Comparison of ENCODE assay signal across 25 cellular contexts in the genomic region with DNA sequence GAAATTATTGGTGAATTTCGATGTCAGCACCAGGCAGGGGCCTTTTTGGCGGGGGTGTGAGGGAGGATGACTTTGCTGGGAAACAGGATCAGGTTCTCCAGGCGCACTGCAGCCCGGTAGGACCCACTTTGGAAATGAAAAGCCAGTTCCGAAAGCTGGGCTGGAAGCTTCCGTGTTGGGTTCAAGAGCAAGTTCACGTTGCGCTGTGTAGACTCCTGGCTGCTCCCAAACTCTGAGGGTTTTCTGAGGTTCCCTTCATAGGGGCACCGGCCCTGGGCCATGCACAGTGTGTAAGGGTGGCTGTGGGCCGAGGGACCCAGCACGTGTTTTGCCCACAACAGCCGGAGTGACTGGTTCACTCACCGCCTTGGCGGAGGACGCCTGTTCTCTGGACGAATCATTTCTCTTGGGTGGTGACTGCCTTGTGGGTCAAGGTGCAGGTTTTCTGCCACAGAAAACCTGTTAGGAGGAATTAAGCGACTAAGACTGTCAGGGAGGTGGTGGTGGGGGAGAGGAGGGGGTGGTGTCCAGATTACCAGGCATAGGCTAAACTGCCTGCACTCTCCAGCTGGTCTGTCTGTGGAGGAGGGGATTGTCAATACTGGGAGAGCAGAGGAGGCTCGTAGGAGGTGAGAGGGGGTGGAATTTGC. TPM values are rescaled to one million over a fixed set of nuclear protein-coding genes. Genes with fewer than 3 reads are reported as not detected.
A peak's percentile ranks its signal among the peaks of the same experiment; 100 is the strongest.
DNase-seq lines count a peak whose midpoint lies in the region; ATAC-seq and TF ChIP-seq lines count a peak whose summit lies in the region.
"Had no signal": no experiment of that assay in that cellular context is flagged by ENCODE, and none has a peak within 500 bp of the region (broad histone marks: within the 10 kb centered on the region; RNA-seq: fewer than 3 reads in every experiment).

No MANE protein-coding gene starts in this region.

- no peak overlapping the region for H3K9ac ChIP-seq in HUES64 (ENCODE audit: low read depth, low read length)

- H3K36me3 Mint-ChIP-seq in stimulated activated naive B cell treated with anti-CD40 and anti-IgM and Interleukin-4, amounts not matched to agents 10 μg/mL and 1 μg/mL and 100 μg/mL, for 72 hours: no peaks in the 10 kb centered on the region
- H3K36me3 Mint-ChIP-seq: activated naive CD8-positive, alpha-beta T cell treated with anti-CD3 and anti-CD28 coated beads for 36 hours; mesothelial cell of epicardium had no signal

- H3K36me3 ChIP-seq in HUES64 (ENCODE audit: insufficient read depth, low read length): no peaks in the 10 kb centered on the region
- H3K36me3 ChIP-seq: esophagus squamous epithelium, gastrocnemius medialis had no signal

- H3K27me3 ChIP-seq in HUES64 (ENCODE audit: insufficient read depth, low read length): peaks cover 95% of the 10 kb centered on the region

- peak overlapping the region; percentile 20; the same call in 1 of the 2 replicates for H3K4me3 ChIP-seq in HUES64 (ENCODE audit: low read length)

- ATAC-seq in stimulated activated naive B cell treated with anti-CD40 and anti-IgM and Interleukin-4, amounts not matched to agents 10 μg/mL and 1 μg/mL and 100 μg/mL, for 72 hours (replicated peaks): no peak
- ATAC-seq: naive thymus-derived CD8-positive, alpha-beta T cell; Right ventricle myocardium inferior had no signal

- peak; percentile 65 for DNase-seq in NCI-H82 (lab: John Stamatoyannopoulos, UW)
- DNase-seq in NCI-H82 treated with DMSO at 0.1 percent for 48 hours (lab: John Stamatoyannopoulos, UW; ENCODE audit: unreplicated experiment): no peak
- peak; percentile 62 for DNase-seq in iPS-NIHi7 (ENCODE audit: extremely low spot score)
- DNase-seq in stimulated activated naive B cell treated with anti-CD40 and anti-IgM and Interleukin-4, amounts not matched to agents 10 μg/mL and 1 μg/mL and 100 μg/mL, for 72 hours: no peak
- DNase-seq in NCI-H526 (lab: John Stamatoyannopoulos, UW): no peak
- no peak for DNase-seq in middle frontal gyrus (ENCODE audit: extremely low spot score, low spot score)
- DNase-seq in GM13976 (ENCODE audit: low spot score): no peak
- DNase-seq: activated CD8-positive, alpha-beta memory T cell treated with anti-CD3 and anti-CD28 coated beads, Interleukin-2, amount 50 U/mL, for 4 hours; activated naive CD8-positive, alpha-beta T cell treated with anti-CD3 and anti-CD28 coated beads for 36 hours; cortex of kidney; esophagus squamous epithelium; gastrocnemius medialis; islet precursor cell; NCI-H1417 treated with DMSO at 0.1 percent for 48 hours; NCI-H345; NCI-H774; substantia nigra; T-helper 9 cell had no signal

- 2% methylated on average over 18 of the region's 18 CpGs for WGBS in HUES64

- H3K4me3 Mint-ChIP-seq in stimulated activated naive B cell treated with anti-CD40 and anti-IgM and Interleukin-4, amounts not matched to agents 10 μg/mL and 1 μg/mL and 100 μg/mL, for 72 hours: no peak overlapping the region
- H3K4me3 Mint-ChIP-seq: activated naive CD8-positive, alpha-beta T cell treated with anti-CD3 and anti-CD28 coated beads for 36 hours; mesothelial cell of epicardium had no signal

- H3K27me3 Mint-ChIP-seq in stimulated activated naive B cell treated with anti-CD40 and anti-IgM and Interleukin-4, amounts not matched to agents 10 μg/mL and 1 μg/mL and 100 μg/mL, for 72 hours: peaks cover 66 to 88% of the 10 kb centered on the region in 2 donors

- peaks cover 14 to 18% of the 10 kb centered on the region in 2 donors for H3K4me1 Mint-ChIP-seq in stimulated activated naive B cell treated with anti-CD40 and anti-IgM and Interleukin-4, amounts not matched to agents 10 μg/mL and 1 μg/mL and 100 μg/mL, for 72 hours

- peak overlapping the region; percentile 44 for H3K27ac Mint-ChIP-seq in stimulated activated naive B cell treated with anti-CD40 and anti-IgM and Interleukin-4, amounts not matched to agents 10 μg/mL and 1 μg/mL and 100 μg/mL, for 72 hours
- H3K27ac Mint-ChIP-seq: activated naive CD8-positive, alpha-beta T cell treated with anti-CD3 and anti-CD28 coated beads for 36 hours; activated T-helper 2 cell treated with anti-CD3 and anti-CD28 coated beads, Interferon-gamma antibody, Interleukin-2, Interleukin-4, amounts not matched to agents 10 μg/mL and 5 μg/mL and 100 μg/mL, durations not matched to agents 14 hours and 24 hours and 36 hours; mesothelial cell of epicardium had no signal

- in situ Hi-C loops in GM13976 (cut with MboI; ENCODE audit: low sequenced_read_pairs, unreplicated experiment): no loop called here

- no peak for TF ChIP-seq CTCF in GM13976 (IDR thresholded peaks at IDR 0.05; ENCODE audit: borderline replicate concordance, control extremely low read depth, extremely low read depth, insufficient read depth, missing control alignments)

- H3K4me1 ChIP-seq in HUES64 (ENCODE audit: insufficient read depth, low read length): peaks cover 17% of the 10 kb centered on the region
- H3K4me1 ChIP-seq: gastrocnemius medialis had no signal

- H3K9me3 Mint-ChIP-seq in stimulated activated naive B cell treated with anti-CD40 and anti-IgM and Interleukin-4, amounts not matched to agents 10 μg/mL and 1 μg/mL and 100 μg/mL, for 72 hours: no peaks in the 10 kb centered on the region
- H3K9me3 Mint-ChIP-seq: activated naive CD8-positive, alpha-beta T cell treated with anti-CD3 and anti-CD28 coated beads for 36 hours; activated T-helper 2 cell treated with anti-CD3 and anti-CD28 coated beads, Interferon-gamma antibody, Interleukin-2, Interleukin-4, amounts not matched to agents 10 μg/mL and 5 μg/mL and 100 μg/mL, durations not matched to agents 14 hours and 24 hours and 36 hours; mesothelial cell of epicardium had no signal

- H3K9me3 ChIP-seq in HUES64 (ENCODE audit: insufficient read depth, low read depth, low read length): no peaks in the 10 kb centered on the region
- H3K9me3 ChIP-seq: esophagus squamous epithelium, gastrocnemius medialis had no signal

- H3K27ac ChIP-seq in HUES64 (ENCODE audit: low read depth, low read length): no peak overlapping the region
- H3K27ac ChIP-seq: 22Rv1, esophagus squamous epithelium, gastrocnemius medialis had no signal

RNA-seq across cellular contexts. Expression of a gene that starts 8.0 kb away (rescaled TPM):
- 0.10 TPM for polyA plus RNA-seq in HUES64 (2013, experiment 1 of 2)
- 0.06 TPM for polyA plus RNA-seq in HUES64 (2013, experiment 2 of 2)
- polyA plus RNA-seq: liver; naive thymus-derived CD8-positive, alpha-beta T cell had no signal

Comparison
In these comparisons a context has a peak if more than half of its experiments do, and no peak if none do; other contexts are left out.
1. DNase-seq: peak in NCI-H82 (single experiment) and iPS-NIHi7 (single experiment); none in NCI-H82 treated with DMSO at 0.1 percent for 48 hours (single experiment), stimulated activated naive B cell treated with anti-CD40 and anti-IgM and Interleukin-4, amounts not matched to agents 10 μg/mL and 1 μg/mL and 100 μg/mL, for 72 hours (single experiment), NCI-H526 (0 of 2), middle frontal gyrus (single experiment) and GM13976 (single experiment).